ENCODE assay signal across 16 cellular contexts in genomic region chr7:69395072-69395714, GRCh38.
DNase-seq lines count a peak whose midpoint lies in the region; ATAC-seq, FAIRE-seq and TF ChIP-seq lines count a peak whose summit lies in the region.
"Had no signal": no experiment of that assay in that cellular context is flagged by ENCODE, and none has a peak within 500 bp of the region (broad histone marks: within the 10 kb centered on the region; RNA-seq: fewer than 3 reads in every experiment).

No MANE protein-coding gene starts in this region.

- H3K27ac ChIP-seq in foreskin keratinocyte = no peak overlapping the region
- no peak overlapping the region for H3K27ac ChIP-seq in pancreas
- H3K27ac ChIP-seq: Peyer's patch, tibial nerve, VCaP had no signal

- 77 to 86% methylated on average over 8 of the region's 8 CpGs for WGBS in pancreas, 2 donors

- DNase-seq in EH (ENCODE audit: low read depth) (peak; percentile 84), SK-MEL-5 (ENCODE audit: low read depth, low spot score) (peak; percentile 31), foreskin keratinocyte (peak in 1 of 2 donors; percentile 21), pancreas (peak in 1 of 6 donors; percentile 2), HPDE6-E6E7 (ENCODE audit: extremely low spot score) (no peak), globus pallidus (ENCODE audit: low spot score) (no peak)
- DNase-seq in activated CD4-positive, alpha-beta T cell treated with anti-CD3 and anti-CD28 coated beads, Interleukin-2, amount 50 U/mL, for 1 hour = no peak
- DNase-seq: CD4-positive, CD25-positive, alpha-beta regulatory T cell; NCI-H2171 treated with DMSO at 0.1 percent for 48 hours; Peyer's patch; retina had no signal

- in situ Hi-C loops in SK-MEL-5 (cut with HindIII; ENCODE audit: low pct_unique_long_range_greater_than_20kb, low sequenced_read_pairs) = no loop called here

- no peak overlapping the region for H3K4me3 ChIP-seq in pancreas
- H3K4me3 ChIP-seq: Peyer's patch, tibial nerve had no signal

- no peak for TF ChIP-seq CTCF in foreskin keratinocyte (conservative IDR thresholded peaks at IDR 0.05)
- TF ChIP-seq CTCF in pancreas (IDR thresholded peaks at IDR 0.05) = no peak

- intact Hi-C loops in pancreas (cut with DNase I) = no loop called here

- no peaks in the 10 kb centered on the region for H3K9me3 ChIP-seq in pancreas
- H3K9me3 ChIP-seq: Peyer's patch had no signal

- FAIRE-seq in pancreas (lab: Jason Lieb, UNC) = no peak
- FAIRE-seq: bronchial epithelial cell had no signal

- H3K27me3 ChIP-seq in foreskin keratinocyte (no peaks in the 10 kb centered on the region), pancreas (no peaks in the 10 kb centered on the region)
- H3K27me3 ChIP-seq: Peyer's patch, tibial nerve had no signal

- ATAC-seq in foreskin keratinocyte = peak; percentile 33
- peak in 3 of 4 donors; percentile 39 to 71 (median 60) for ATAC-seq in pancreas
- no peak for ATAC-seq in GM19395 (IDR thresholded peaks at IDR 0.05; ENCODE audit: unreplicated experiment)
- ATAC-seq: esophagus mucosa had no signal

- H3K4me1 ChIP-seq in foreskin keratinocyte (no peaks in the 10 kb centered on the region), pancreas (no peaks in the 10 kb centered on the region)
- H3K4me1 ChIP-seq: Peyer's patch, tibial nerve had no signal

- H3K36me3 ChIP-seq in pancreas = no peaks in the 10 kb centered on the region
- H3K36me3 ChIP-seq: Peyer's patch, tibial nerve had no signal

Comparison
In these comparisons a context has a peak if more than half of its experiments do, and no peak if none do; other contexts are left out.
1. DNase-seq: peak in EH (single experiment) and SK-MEL-5 (single experiment); none in activated CD4-positive, alpha-beta T cell treated with anti-CD3 and anti-CD28 coated beads, Interleukin-2, amount 50 U/mL, for 1 hour (single experiment), HPDE6-E6E7 (single experiment) and globus pallidus (single experiment).